In the genomic region with DNA sequence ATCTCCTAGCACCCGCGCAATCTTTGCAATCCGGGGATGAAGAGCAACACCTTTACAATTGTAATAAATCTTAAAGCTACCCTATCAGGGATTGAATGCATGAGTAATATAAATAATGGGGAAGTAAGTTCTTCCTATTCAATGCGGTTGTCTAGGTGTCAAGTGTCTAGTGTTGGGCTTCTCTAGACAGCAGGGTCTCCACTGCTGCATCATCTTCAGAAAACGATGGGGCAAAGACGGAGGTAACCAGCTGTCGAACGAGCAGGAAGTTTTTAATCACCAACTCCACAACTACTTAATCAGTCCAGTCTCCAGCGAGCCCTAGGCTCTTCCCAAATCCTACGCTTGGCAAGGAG, we compare ENCODE assay signal across 8 cellular contexts. TPM values are rescaled to one million over a fixed set of nuclear protein-coding genes. Genes with fewer than 3 reads are reported as not detected.
A peak's percentile ranks its signal among the peaks of the same experiment; 100 is the strongest.
DNase-seq lines count a peak whose midpoint lies in the region; ATAC-seq and TF ChIP-seq lines count a peak whose summit lies in the region.

No MANE protein-coding gene starts in this region.

- DNase-seq in activated naive CD4-positive, alpha-beta T cell treated with anti-CD3 and anti-CD28 coated beads, Interleukin-2, amount 10 ng/mL, durations not matched to agents 7 days and 5 days: no peak
- DNase-seq in activated naive CD4-positive, alpha-beta T cell treated with Interleukin-2 at 50 U/mL for 16 hours: no peak
- DNase-seq in T-cell (no peak), foreskin keratinocyte (no peak), GM19238 (ENCODE audit: insufficient read length, low spot score) (no peak)
- no peak for DNase-seq in stimulated activated CD4-positive, alpha-beta T cell treated with anti-CD3 and anti-CD28 coated beads, Interleukin-2, amount 100 ng/mL, for 48 hours

- peaks cover 7% of the 10 kb centered on the region for H3K36me3 Mint-ChIP-seq in activated naive CD4-positive, alpha-beta T cell treated with anti-CD3 and anti-CD28 coated beads, Interleukin-2, amount 10 ng/mL, durations not matched to agents 7 days and 5 days
- H3K36me3 Mint-ChIP-seq in T-cell: no peaks in the 10 kb centered on the region

- H3K9ac ChIP-seq in skeletal muscle tissue (ENCODE audit: low read depth in 1 of 3, low read length in 3 of 3): peak overlapping the region; percentile 85 to 98 (median 97)

- H3K9me3 Mint-ChIP-seq in activated naive CD4-positive, alpha-beta T cell treated with anti-CD3 and anti-CD28 coated beads, Interleukin-2, amount 10 ng/mL, durations not matched to agents 7 days and 5 days: peaks cover 3% of the 10 kb centered on the region
- H3K9me3 Mint-ChIP-seq in T-cell: no peaks in the 10 kb centered on the region

- H3K4me1 ChIP-seq in foreskin keratinocyte: peaks cover 5% of the 10 kb centered on the region
- H3K4me1 ChIP-seq in skeletal muscle tissue (ENCODE audit: control insufficient read depth in 3 of 3, insufficient read depth in 3 of 3, low read length in 3 of 3): peaks cover 5 to 26% (median 17%) of the 10 kb centered on the region in 3 donors

- CTCF ChIA-PET in activated naive CD4-positive, alpha-beta T cell treated with anti-CD3 and anti-CD28 coated beads, Interleukin-2, amount 10 ng/mL, durations not matched to agents 7 days and 5 days (lab: Charles Lee): interaction anchor here (1.5 to 3.9 kb wide), 5 partner anchors 10 to 460 kb away, joined by 4 to 31 read pairs (median 6); no protein-coding TSS in a partner anchor
- CTCF ChIA-PET in T-cell (lab: Charles Lee): interaction anchor here (2.1 to 3.2 kb wide), 3 partner anchors 460 to 542 kb away, joined by 11 to 30 read pairs (median 27); a partner anchor contains a TSS

- POLR2A ChIA-PET in T-cell (lab: Charles Lee): no interaction called here

- H3K27ac ChIP-seq in foreskin keratinocyte (peak overlapping the region; percentile 89), skeletal muscle tissue (ENCODE audit: low read depth, low read length) (peak overlapping the region; percentile 99)

- peak overlapping the region; percentile 85 to 100 (median 99) for H3K4me3 ChIP-seq in skeletal muscle tissue (ENCODE audit: low read length in 3 of 3)

- no peaks in the 10 kb centered on the region for H3K36me3 ChIP-seq in skeletal muscle tissue (ENCODE audit: control insufficient read depth in 3 of 3, insufficient read depth in 3 of 3, low read length in 3 of 3)

- no peaks in the 10 kb centered on the region for H3K9me3 ChIP-seq in skeletal muscle tissue (ENCODE audit: control insufficient read depth in 3 of 3, low read length in 3 of 3)

- no peak for TF ChIP-seq CTCF in foreskin keratinocyte (conservative IDR thresholded peaks at IDR 0.05)

- peaks cover 37% of the 10 kb centered on the region for H3K4me1 Mint-ChIP-seq in activated naive CD4-positive, alpha-beta T cell treated with anti-CD3 and anti-CD28 coated beads, Interleukin-2, amount 10 ng/mL, durations not matched to agents 7 days and 5 days
- H3K4me1 Mint-ChIP-seq in T-cell: peaks cover 34 to 44% (median 42%) of the 10 kb centered on the region in 3 donors

- peak overlapping the region; percentile 97 for H3K27ac Mint-ChIP-seq in activated naive CD4-positive, alpha-beta T cell treated with anti-CD3 and anti-CD28 coated beads, Interleukin-2, amount 10 ng/mL, durations not matched to agents 7 days and 5 days
- peak overlapping the region; percentile 99 to 100 for H3K27ac Mint-ChIP-seq in T-cell

- peaks cover 4% of the 10 kb centered on the region for H3K27me3 Mint-ChIP-seq in activated naive CD4-positive, alpha-beta T cell treated with anti-CD3 and anti-CD28 coated beads, Interleukin-2, amount 10 ng/mL, durations not matched to agents 7 days and 5 days
- H3K27me3 Mint-ChIP-seq in T-cell: peaks cover 0 to 6% of the 10 kb centered on the region in 2 donors

- H3K4me3 Mint-ChIP-seq in activated naive CD4-positive, alpha-beta T cell treated with anti-CD3 and anti-CD28 coated beads, Interleukin-2, amount 10 ng/mL, durations not matched to agents 7 days and 5 days: peak overlapping the region; percentile 97
- H3K4me3 Mint-ChIP-seq in T-cell: peak overlapping the region; percentile 98 to 99 (median 98)

- ATAC-seq in HG03039 (IDR thresholded peaks at IDR 0.05; ENCODE audit: unreplicated experiment): peak; percentile 12
- ATAC-seq in T-cell (replicated peaks in 1 of 4): peak; percentile 2 to 28 (median 10)
- peak; percentile 21 for ATAC-seq in foreskin keratinocyte

- H3K27me3 ChIP-seq in foreskin keratinocyte (no peaks in the 10 kb centered on the region), skeletal muscle tissue (ENCODE audit: control insufficient read depth in 3 of 3, insufficient read depth in 3 of 3, low read length in 3 of 3) (no peaks in the 10 kb centered on the region)

RNA-seq across cellular contexts. Expression of a gene that starts 0.6 kb away (rescaled TPM):
- total RNA-seq in T-cell (10 to 100 TPM; 12.0 to 20.8 (median 19.3) TPM), foreskin keratinocyte (18.8 and 19.5 TPM in 2 replicates), skeletal muscle tissue (28.2 TPM)
- polyA plus RNA-seq in foreskin keratinocyte: 4.2 and 4.7 TPM in 2 replicates
